8 cellular contexts compared by ENCODE assay signal in the genomic region with DNA sequence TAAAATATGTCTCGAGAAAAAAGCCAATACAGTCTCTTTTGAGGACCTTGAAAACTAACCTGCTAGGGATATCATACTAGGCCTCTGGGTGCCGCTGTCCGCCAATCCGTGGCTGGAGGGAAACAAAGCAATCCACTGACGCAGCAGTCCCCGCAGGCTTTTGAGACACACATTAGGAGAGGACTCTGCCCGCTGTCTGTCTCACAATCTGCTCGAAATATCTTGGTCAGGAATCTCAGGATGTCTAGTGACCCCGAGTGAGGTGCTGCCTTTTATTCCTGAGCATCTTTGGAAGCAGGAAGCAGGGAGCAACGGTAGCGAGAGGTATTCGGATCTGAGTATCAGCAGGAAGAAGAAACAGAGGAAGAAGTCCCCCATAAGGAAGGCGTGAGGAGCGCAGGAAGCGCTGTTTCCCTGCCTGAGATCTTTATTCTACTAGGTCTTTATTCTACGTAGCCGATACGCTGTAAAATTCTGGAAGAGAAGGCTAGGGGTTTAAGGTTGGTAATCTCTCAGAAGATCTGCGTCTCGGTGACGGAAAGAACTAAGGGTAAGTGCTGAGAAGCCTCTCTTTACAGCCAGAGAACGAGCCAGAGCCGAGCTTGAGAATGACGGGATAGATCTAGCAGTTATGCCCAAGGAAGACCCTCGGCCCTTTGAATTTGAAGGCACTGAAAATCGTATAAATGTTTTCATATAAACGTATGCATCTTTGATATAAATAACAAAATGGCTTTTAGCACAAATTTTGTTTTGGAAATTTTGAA. TPM values are rescaled to one million over a fixed set of nuclear protein-coding genes. Genes with fewer than 3 reads are reported as not detected.
DNase-seq lines count a peak whose midpoint lies in the region; ATAC-seq and TF ChIP-seq lines count a peak whose summit lies in the region.

No MANE protein-coding gene starts in this region.

- peaks cover 18 to 41% of the 10 kb centered on the region in 2 donors for H3K27me3 Mint-ChIP-seq in natural killer cell treated with Interleukin-12 subunit alpha and Interleukin-12 subunit beta and Interleukin-15 and Interleukin-18, amount 100 ng/mL, for 72 hours

- H3K27ac ChIP-seq in esophagus muscularis mucosa (replicated peaks in 1 of 4), result peak overlapping the region; percentile 29 to 68 (median 62)

- peaks cover 14% of the 10 kb centered on the region for H3K36me3 Mint-ChIP-seq in natural killer cell treated with Interleukin-12 subunit alpha and Interleukin-12 subunit beta and Interleukin-15 and Interleukin-18, amount 100 ng/mL, for 72 hours

- 9% methylated on average over 25 of the region's 27 CpGs for WGBS in esophagus muscularis mucosa

- H3K9me3 ChIP-seq in esophagus muscularis mucosa, result peaks cover 0 to 70% (median 45%) of the 10 kb centered on the region in 4 donors

- peak overlapping the region; percentile 83 for H3K4me3 Mint-ChIP-seq in natural killer cell treated with Interleukin-12 subunit alpha and Interleukin-12 subunit beta and Interleukin-15 and Interleukin-18, amount 100 ng/mL, for 72 hours

- DNase-seq in GM12864 (ENCODE audit: low read depth) (peak; percentile 51), NCI-H82 (lab: John Stamatoyannopoulos, UW) (peak; percentile 66), esophagus muscularis mucosa (ENCODE audit: extremely low spot score) (no peak), NCI-H2107 treated with DMSO at 0.1 percent for 48 hours (lab: John Stamatoyannopoulos, UW; ENCODE audit: unreplicated experiment) (no peak)
- peak; percentile 71 for DNase-seq in activated T-cell treated with anti-CD3 and anti-CD28 coated beads, Interleukin-2, amount 50 U/mL, for 1 hour
- DNase-seq in natural killer cell treated with Interleukin-12 subunit alpha and Interleukin-12 subunit beta and Interleukin-15 and Interleukin-18, amount 100 ng/mL, for 72 hours (ENCODE audit: low spot score), result peak; percentile 67
- peak; percentile 58 for DNase-seq in stimulated activated naive CD8-positive, alpha-beta T cell treated with anti-CD3 and anti-CD28 coated beads, Interleukin-15, Interleukin-2, amounts not matched to agents 100 U/mL and 50 U/mL, for 24 hours

- H3K9me3 Mint-ChIP-seq in natural killer cell treated with Interleukin-12 subunit alpha and Interleukin-12 subunit beta and Interleukin-15 and Interleukin-18, amount 100 ng/mL, for 72 hours, result peaks cover 4% of the 10 kb centered on the region

- peaks cover 0 to 2% (median 0%) of the 10 kb centered on the region in 4 donors for H3K27me3 ChIP-seq in esophagus muscularis mucosa

- H3K36me3 ChIP-seq in esophagus muscularis mucosa, result no peaks in the 10 kb centered on the region

- TF ChIP-seq POLR2A in esophagus muscularis mucosa (IDR thresholded peaks at IDR 0.05; ENCODE audit: low read depth), result no peak

- peaks cover 7 to 9% of the 10 kb centered on the region in 2 donors for H3K4me1 Mint-ChIP-seq in natural killer cell treated with Interleukin-12 subunit alpha and Interleukin-12 subunit beta and Interleukin-15 and Interleukin-18, amount 100 ng/mL, for 72 hours (ENCODE audit: low read depth in 2 of 2)

- H3K4me3 ChIP-seq in GM12864 (ENCODE audit: low read depth, low read length) (peak overlapping the region; percentile 67), esophagus muscularis mucosa (peak overlapping the region; percentile 39 to 55 (median 48))

- H3K27ac Mint-ChIP-seq in natural killer cell treated with Interleukin-12 subunit alpha and Interleukin-12 subunit beta and Interleukin-15 and Interleukin-18, amount 100 ng/mL, for 72 hours, result peak overlapping the region in 1 of 2 donors; percentile 84

- TF ChIP-seq EP300 in esophagus muscularis mucosa (IDR thresholded peaks at IDR 0.05), result no peak

- peak; percentile 89 for ATAC-seq in HG02763 (IDR thresholded peaks at IDR 0.05; ENCODE audit: unreplicated experiment)
- ATAC-seq in natural killer cell treated with Interleukin-12 subunit alpha and Interleukin-12 subunit beta and Interleukin-15 and Interleukin-18, amount 100 ng/mL, for 72 hours, result peak; percentile 74 to 84
- peak; percentile 86 for ATAC-seq in stimulated activated naive CD8-positive, alpha-beta T cell treated with anti-CD3 and anti-CD28 coated beads, Interleukin-15, Interleukin-2, amounts not matched to agents 100 U/mL and 50 U/mL, for 24 hours

- peaks cover 0 to 13% (median 6%) of the 10 kb centered on the region in 4 donors for H3K4me1 ChIP-seq in esophagus muscularis mucosa

- intact Hi-C loops in esophagus muscularis mucosa (cut with DNase I), result no loop called here

- TF ChIP-seq CTCF in GM12864 (IDR thresholded peaks at IDR 0.05; ENCODE audit: low read depth, low read length, missing control alignments) (peak; percentile 71), esophagus muscularis mucosa (IDR thresholded peaks at IDR 0.05) (peak; percentile 38 to 61 (median 56))

RNA-seq across cellular contexts. Expression of a gene that starts 4.0 kb away (rescaled TPM):
- total RNA-seq in esophagus muscularis mucosa, result 1 to 10 TPM in 1 of 4 donors, under 1 TPM in 3; 0.45 to 1.2 (median 0.76) TPM
- total RNA-seq in natural killer cell treated with Interleukin-12 subunit alpha and Interleukin-12 subunit beta and Interleukin-15 and Interleukin-18, amount 100 ng/mL, for 72 hours, result under 1 TPM in 1 of 2 donors, not detected in 1; 0.07 TPM

RNA-seq across cellular contexts. Expression of a gene that starts 5.7 kb away (rescaled TPM):
- total RNA-seq in esophagus muscularis mucosa, result 10 to 100 TPM; 44.0 to 65.9 (median 59.1) TPM
- 10 to 100 TPM; 52.5 to 63.5 TPM for total RNA-seq in natural killer cell treated with Interleukin-12 subunit alpha and Interleukin-12 subunit beta and Interleukin-15 and Interleukin-18, amount 100 ng/mL, for 72 hours

RNA-seq across cellular contexts. Expression of a gene that starts 12.3 kb away (rescaled TPM):
- 1 to 10 TPM; 2.5 to 5.4 (median 4.0) TPM for total RNA-seq in esophagus muscularis mucosa
- not detected for total RNA-seq in natural killer cell treated with Interleukin-12 subunit alpha and Interleukin-12 subunit beta and Interleukin-15 and Interleukin-18, amount 100 ng/mL, for 72 hours

RNA-seq across cellular contexts. Expression of a gene that starts 17.4 kb away (rescaled TPM):
- 1 to 10 TPM; 1.7 to 2.6 (median 1.8) TPM for total RNA-seq in esophagus muscularis mucosa
- not detected for total RNA-seq in natural killer cell treated with Interleukin-12 subunit alpha and Interleukin-12 subunit beta and Interleukin-15 and Interleukin-18, amount 100 ng/mL, for 72 hours

RNA-seq across cellular contexts. Expression of a gene that starts 22.4 kb away (rescaled TPM):
- under 1 TPM in 2 of 4 donors, not detected in 2; 0.23 to 0.65 TPM for total RNA-seq in esophagus muscularis mucosa
- total RNA-seq in natural killer cell treated with Interleukin-12 subunit alpha and Interleukin-12 subunit beta and Interleukin-15 and Interleukin-18, amount 100 ng/mL, for 72 hours, result 1 to 10 TPM in 1 of 2 donors, under 1 TPM in 1; 0.67 to 2.2 TPM

Comparison
In these comparisons a context has a peak if more than half of its experiments do, and no peak if none do; other contexts are left out.
1. DNase-seq: peak in GM12864 (single experiment), NCI-H82 (single experiment), activated T-cell treated with anti-CD3 and anti-CD28 coated beads, Interleukin-2, amount 50 U/mL, for 1 hour (single experiment), natural killer cell treated with Interleukin-12 subunit alpha and Interleukin-12 subunit beta and Interleukin-15 and Interleukin-18, amount 100 ng/mL, for 72 hours (single experiment) and stimulated activated naive CD8-positive, alpha-beta T cell treated with anti-CD3 and anti-CD28 coated beads, Interleukin-15, Interleukin-2, amounts not matched to agents 100 U/mL and 50 U/mL, for 24 hours (single experiment); none in esophagus muscularis mucosa (single experiment) and NCI-H2107 treated with DMSO at 0.1 percent for 48 hours (single experiment).
2. Peak in every context shown above with its lines, with median percentiles within 50 percentile points of each other: ATAC-seq.